ENCODE assay signal across 13 cellular contexts in genomic region chr5:64814073-64814472, GRCh38.
DNase-seq lines count a peak whose midpoint lies in the region; ATAC-seq and TF ChIP-seq lines count a peak whose summit lies in the region.
"Had no signal": no experiment of that assay in that cellular context is flagged by ENCODE, and none has a peak within 500 bp of the region (broad histone marks: within the 10 kb centered on the region; RNA-seq: fewer than 3 reads in every experiment).

No MANE protein-coding gene starts in this region.

- ATAC-seq in GM18505 (IDR thresholded peaks at IDR 0.05; ENCODE audit: unreplicated experiment) (peak; percentile 94), GM19397 (IDR thresholded peaks at IDR 0.05; ENCODE audit: unreplicated experiment) (peak; percentile 75), HG02798 (IDR thresholded peaks at IDR 0.05; ENCODE audit: poor library complexity, unreplicated experiment) (peak; percentile 92), HG03460 (IDR thresholded peaks at IDR 0.05; ENCODE audit: unreplicated experiment) (peak; percentile 94)

- no peaks in the 10 kb centered on the region for H3K36me3 ChIP-seq in brain microvascular endothelial cell (replicated peaks)

- in situ Hi-C loops in brain microvascular endothelial cell (cut with HindIII; ENCODE audit: low pct_ligation_motif_present, low sequenced_read_pairs), result no loop called here

- no peaks in the 10 kb centered on the region for H3K27me3 ChIP-seq in brain microvascular endothelial cell (replicated peaks)
- H3K27me3 ChIP-seq: BLaER1 had no signal

- TF ChIP-seq POLR2A in GM18505 (IDR thresholded peaks at IDR 0.05; ENCODE audit: borderline replicate concordance, extremely low read depth, insufficient read depth, insufficient read length), result no peak

- no peak overlapping the region for H3K4me3 ChIP-seq in brain microvascular endothelial cell (ENCODE audit: low read depth, low read length)
- H3K4me3 ChIP-seq: BLaER1 had no signal

- TF ChIP-seq CTCF in brain microvascular endothelial cell (IDR thresholded peaks at IDR 0.05; ENCODE audit: low read depth, low read length, missing control alignments), result no peak

- H3K27ac ChIP-seq in brain microvascular endothelial cell, result no peak overlapping the region
- H3K27ac ChIP-seq: BLaER1, HL-60 had no signal

- DNase-seq in NCI-H2029 (lab: John Stamatoyannopoulos, UW) (no peak), brain microvascular endothelial cell (no peak), inferior parietal cortex (ENCODE audit: extremely low spot score) (no peak), cerebellar cortex (ENCODE audit: low spot score) (no peak)
- DNase-seq: NCI-H1092 treated with DMSO at 0.1 percent for 48 hours; stimulated activated CD4-positive, alpha-beta T cell treated with anti-CD3 and anti-CD28 coated beads, Interleukin-2, amount 100 ng/mL, for 24 hours; T1000 had no signal
